10 cellular contexts compared by ENCODE assay signal in the genomic region with DNA sequence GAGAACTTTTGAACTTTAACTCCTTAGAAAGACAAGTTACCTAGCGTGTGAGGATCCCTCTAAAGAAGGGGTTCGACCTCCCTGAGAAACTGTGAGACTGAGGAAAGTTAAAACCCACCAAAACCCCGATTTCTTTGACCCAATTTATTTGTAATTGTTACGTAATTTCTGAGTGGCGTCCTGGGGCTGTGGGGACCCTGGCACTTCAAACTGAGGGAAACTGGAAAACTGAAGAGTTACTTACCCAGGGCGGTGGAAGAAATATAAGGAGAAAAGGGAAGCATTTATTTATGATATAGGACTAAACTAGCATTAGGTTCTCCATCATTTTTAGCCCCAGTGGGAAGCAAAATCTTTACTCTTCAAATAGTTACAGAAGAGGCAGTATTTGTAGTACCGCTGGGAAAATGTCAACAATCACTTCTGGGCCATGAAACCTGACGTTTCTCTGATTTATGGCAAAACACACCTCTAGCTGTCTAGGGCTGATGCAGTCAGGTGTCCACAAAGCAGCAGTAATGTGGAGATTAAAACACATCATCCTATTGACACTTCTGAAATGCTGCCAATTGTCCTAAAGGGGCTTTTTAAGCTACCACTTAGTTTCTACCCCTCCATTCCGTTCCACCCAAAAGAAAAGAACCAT. TPM values are rescaled to one million over a fixed set of nuclear protein-coding genes. Genes with fewer than 3 reads are reported as not detected.
DNase-seq lines count a peak whose midpoint lies in the region; ATAC-seq and TF ChIP-seq lines count a peak whose summit lies in the region.
"Had no signal": no experiment of that assay in that cellular context is flagged by ENCODE, and none has a peak within 500 bp of the region (broad histone marks: within the 10 kb centered on the region; RNA-seq: fewer than 3 reads in every experiment).

No MANE protein-coding gene starts in this region.

- TF ChIP-seq EP300 in suprapubic skin (IDR thresholded peaks at IDR 0.05): no peak

- H3K9me3 Mint-ChIP-seq in neural crest cell: peaks cover 4% of the 10 kb centered on the region

- H3K9ac ChIP-seq in Loucy (ENCODE audit: low read depth, low read length, poor library complexity, severe bottlenecking): peak overlapping the region; percentile 68

- H3K36me3 Mint-ChIP-seq in neural crest cell (ENCODE audit: low read depth): no peaks in the 10 kb centered on the region

- H3F3A ChIP-seq in Loucy (ENCODE audit: low read depth): no peaks in the 10 kb centered on the region

- H3K36me3 ChIP-seq in Loucy (ENCODE audit: insufficient read depth, low read length) (no peaks in the 10 kb centered on the region), suprapubic skin (no peaks in the 10 kb centered on the region)
- H3K36me3 ChIP-seq: SJCRH30, thyroid gland had no signal

- no peaks in the 10 kb centered on the region for H3K27me3 Mint-ChIP-seq in neural crest cell (ENCODE audit: low read depth)

- H3K4me3 Mint-ChIP-seq in neural crest cell: peak overlapping the region; percentile 63

- peak overlapping the region; percentile 74 for H3K4me2 ChIP-seq in Loucy (ENCODE audit: low read depth, low read length, poor library complexity, severe bottlenecking)

- peaks cover 56% of the 10 kb centered on the region for H3K4me1 Mint-ChIP-seq in neural crest cell

- H3K27ac ChIP-seq in caudate nucleus (ENCODE audit: low read depth, low read length) (peak overlapping the region; percentile 98), suprapubic skin (no peak overlapping the region)
- H3K27ac ChIP-seq: C4-2B, SJCRH30, thyroid gland had no signal

- no peaks in the 10 kb centered on the region for H3K27me3 ChIP-seq in Loucy (ENCODE audit: insufficient read depth, low read length, poor library complexity, severe bottlenecking)
- no peaks in the 10 kb centered on the region for H3K27me3 ChIP-seq in suprapubic skin
- H3K27me3 ChIP-seq: thyroid gland had no signal

- H3K9me2 ChIP-seq in Loucy (replicated peaks; ENCODE audit: low read depth, low read length): no peaks in the 10 kb centered on the region

- H3K9me3 ChIP-seq in Loucy (ENCODE audit: insufficient read depth, low read depth, low read length) (no peaks in the 10 kb centered on the region), suprapubic skin (no peaks in the 10 kb centered on the region)
- H3K9me3 ChIP-seq: SJCRH30, thyroid gland had no signal

- ATAC-seq in HG02763 (IDR thresholded peaks at IDR 0.05; ENCODE audit: unreplicated experiment) (no peak), left lobe of liver (no peak)

- peak overlapping the region; percentile 75; the same call in 1 of the 2 replicates for H2AFZ ChIP-seq in Loucy (ENCODE audit: low read length)

- WGBS in suprapubic skin: 77% methylated on average over 9 of the region's 9 CpGs

- TF ChIP-seq POLR2A in suprapubic skin (IDR thresholded peaks at IDR 0.05): no peak

- H4K20me1 ChIP-seq in Loucy (ENCODE audit: insufficient read depth, low read length, poor library complexity, severe bottlenecking): no peaks in the 10 kb centered on the region

- TF ChIP-seq CTCF in Loucy (conservative IDR thresholded peaks at IDR 0.05; ENCODE audit: low read length) (no peak), neural crest cell (conservative IDR thresholded peaks at IDR 0.05) (no peak), suprapubic skin (IDR thresholded peaks at IDR 0.05) (no peak)

- H3K4me3 ChIP-seq in Loucy (ENCODE audit: low read length, poor library complexity, severe bottlenecking) (no peak overlapping the region), suprapubic skin (no peak overlapping the region)
- H3K4me3 ChIP-seq: SJCRH30, thyroid gland had no signal

- H3K79me2 ChIP-seq in Loucy (ENCODE audit: insufficient read depth, low read length): no peaks in the 10 kb centered on the region

- H3K27ac Mint-ChIP-seq in neural crest cell (ENCODE audit: unreplicated experiment): peak overlapping the region; percentile 90

- DNase-seq in DMS153 (lab: John Stamatoyannopoulos, UW) (peak; percentile 16), caudate nucleus (lab: John Stamatoyannopoulos, UW) (no peak), neural crest cell (ENCODE audit: low read depth, low spot score) (no peak), left lobe of liver (ENCODE audit: low spot score) (no peak), suprapubic skin (ENCODE audit: low spot score in 2 of 2) (no peak)
- DNase-seq: thyroid gland had no signal

- H3K4me1 ChIP-seq in Loucy (ENCODE audit: insufficient read depth, low read length, poor library complexity, severe bottlenecking): peaks cover 45% of the 10 kb centered on the region
- peaks cover 8% of the 10 kb centered on the region for H3K4me1 ChIP-seq in suprapubic skin
- H3K4me1 ChIP-seq: SJCRH30 had no signal

RNA-seq across cellular contexts. Expression of gene S100B, which starts 0.4 kb away (rescaled TPM):
- total RNA-seq in neural crest cell: 29.9 and 37.3 TPM in 2 replicates
- total RNA-seq in left lobe of liver: not detected
- total RNA-seq in suprapubic skin: 10 to 100 TPM; 11.4 to 16.5 (median 14.2) TPM

RNA-seq across cellular contexts. Expression of gene PRMT2, which starts 31.0 kb away (rescaled TPM):
- 100 and 109 TPM in 2 replicates for total RNA-seq in neural crest cell
- total RNA-seq in left lobe of liver: 15.3 TPM
- total RNA-seq in suprapubic skin: 100 to 1,000 TPM; 102 to 113 (median 107) TPM

Comparison
In these comparisons a context has a peak if more than half of its experiments do, and no peak if none do; other contexts are left out.
1. RNA of gene S100B, which starts 0.4 kb away (total RNA-seq): 29.9 to 37.3 TPM in neural crest cell and 11.4 to 16.5 TPM in suprapubic skin; not detected in left lobe of liver (single experiment); every median in the first group is over 10 times any median in the second.